ENCODE assay signal across 9 cellular contexts in genomic region chr13:31045621-31046081, GRCh38.
DNase-seq lines count a peak whose midpoint lies in the region; ATAC-seq, FAIRE-seq and TF ChIP-seq lines count a peak whose summit lies in the region.
"Had no signal": no experiment of that assay in that cellular context is flagged by ENCODE, and none has a peak within 500 bp of the region (broad histone marks: within the 10 kb centered on the region; RNA-seq: fewer than 3 reads in every experiment).

No MANE protein-coding gene starts in this region.

- H3K27me3 Mint-ChIP-seq in activated T-helper 1 cell treated with anti-CD3 and anti-CD28 coated beads, Interleukin-12 subunit alpha, Interleukin-12 subunit beta, Interleukin-2, Interleukin-4 antibody, amounts not matched to agents 30 ng/mL and 10 ng/mL and 1 ng/mL, durations not matched to agents 14 hours and 24 hours and 36 hours (ENCODE audit: insufficient read depth) = peaks cover 2% of the 10 kb centered on the region

- FAIRE-seq in small intestine (lab: Jason Lieb, UNC) = no peak

- H3K9me3 ChIP-seq in small intestine (ENCODE audit: control insufficient read depth, low read depth) = no peaks in the 10 kb centered on the region
- H3K9me3 ChIP-seq: neutrophil had no signal

- intact Hi-C loops in activated T-helper 1 cell treated with anti-CD3 and anti-CD28 coated beads, Interleukin-12 subunit alpha, Interleukin-12 subunit beta, Interleukin-2, Interleukin-4 antibody, amounts not matched to agents 30 ng/mL and 10 ng/mL and 1 ng/mL, durations not matched to agents 14 hours and 24 hours and 36 hours (cut with micrococcal nuclease) = loop anchor here (1.0 to 10.0 kb wide), 16 partner anchors 12 to 1291 kb away; partner anchors contain the start of genes B3GLCT and USPL1

- WGBS in small intestine, 3 donors = 5 to 20% (median 11%) methylated on average over 8 of the region's 8 CpGs

- H3K9me3 Mint-ChIP-seq in activated T-helper 1 cell treated with anti-CD3 and anti-CD28 coated beads, Interleukin-12 subunit alpha, Interleukin-12 subunit beta, Interleukin-2, Interleukin-4 antibody, amounts not matched to agents 30 ng/mL and 10 ng/mL and 1 ng/mL, durations not matched to agents 14 hours and 24 hours and 36 hours = no peaks in the 10 kb centered on the region

- H3K4me3 ChIP-seq in foreskin fibroblast (ENCODE audit: low read depth in 1 of 2, low read length in 2 of 2) (no peak overlapping the region), small intestine (ENCODE audit: low read depth in 1 of 2, low read length in 2 of 2) (no peak overlapping the region)

- in situ Hi-C loops in ACHN (cut with HindIII; ENCODE audit: low pct_ligation_motif_present, low pct_unique_long_range_greater_than_20kb, low sequenced_read_pairs) = no loop called here

- peak; percentile 60 for ATAC-seq in GM21390 (IDR thresholded peaks at IDR 0.05; ENCODE audit: unreplicated experiment)

- peak overlapping the region; percentile 67 for H3K4me3 Mint-ChIP-seq in activated T-helper 1 cell treated with anti-CD3 and anti-CD28 coated beads, Interleukin-12 subunit alpha, Interleukin-12 subunit beta, Interleukin-2, Interleukin-4 antibody, amounts not matched to agents 30 ng/mL and 10 ng/mL and 1 ng/mL, durations not matched to agents 14 hours and 24 hours and 36 hours

- peak overlapping the region; percentile 85 to 95 for H3K27ac ChIP-seq in small intestine (ENCODE audit: low read depth in 1 of 2, low read length in 1 of 2)
- H3K27ac ChIP-seq: neutrophil had no signal

- peaks cover 8% of the 10 kb centered on the region for H3K4me1 Mint-ChIP-seq in activated T-helper 1 cell treated with anti-CD3 and anti-CD28 coated beads, Interleukin-12 subunit alpha, Interleukin-12 subunit beta, Interleukin-2, Interleukin-4 antibody, amounts not matched to agents 30 ng/mL and 10 ng/mL and 1 ng/mL, durations not matched to agents 14 hours and 24 hours and 36 hours (ENCODE audit: low read depth)

- peaks cover 0 to 3% of the 10 kb centered on the region in 2 donors for H3K27me3 ChIP-seq in small intestine (ENCODE audit: control insufficient read depth in 2 of 2, insufficient read depth in 2 of 2, low read length in 2 of 2)

- peaks cover 0 to 6% of the 10 kb centered on the region in 2 donors for H3K4me1 ChIP-seq in small intestine (ENCODE audit: control insufficient read depth in 2 of 2, insufficient read depth in 1 of 2, low read depth in 1 of 2, low read length in 1 of 2)

- H3K36me3 Mint-ChIP-seq in activated T-helper 1 cell treated with anti-CD3 and anti-CD28 coated beads, Interleukin-12 subunit alpha, Interleukin-12 subunit beta, Interleukin-2, Interleukin-4 antibody, amounts not matched to agents 30 ng/mL and 10 ng/mL and 1 ng/mL, durations not matched to agents 14 hours and 24 hours and 36 hours (ENCODE audit: low read depth) = no peaks in the 10 kb centered on the region

- no peak for TF ChIP-seq CTCF in foreskin fibroblast (IDR thresholded peaks at IDR 0.05; ENCODE audit: low read depth, low read length)

- DNase-seq in ACHN (peak; percentile 90), foreskin fibroblast (peak; percentile 93 to 95), small intestine (peak; percentile 96), DMS114 treated with DMSO at 0.1 percent for 48 hours (lab: John Stamatoyannopoulos, UW; ENCODE audit: unreplicated experiment) (no peak), NCI-H2196 (lab: John Stamatoyannopoulos, UW; ENCODE audit: unreplicated experiment) (no peak)
- DNase-seq in activated T-helper 1 cell treated with anti-CD3 and anti-CD28 coated beads, Interleukin-12 subunit alpha, Interleukin-12 subunit beta, Interleukin-2, Interleukin-4 antibody, amounts not matched to agents 30 ng/mL and 10 ng/mL and 1 ng/mL, durations not matched to agents 14 hours and 24 hours and 36 hours (ENCODE audit: low spot score) = peak; percentile 67

- H3K27ac Mint-ChIP-seq in activated T-helper 1 cell treated with anti-CD3 and anti-CD28 coated beads, Interleukin-12 subunit alpha, Interleukin-12 subunit beta, Interleukin-2, Interleukin-4 antibody, amounts not matched to agents 30 ng/mL and 10 ng/mL and 1 ng/mL, durations not matched to agents 14 hours and 24 hours and 36 hours = peak overlapping the region; percentile 89

- no peaks in the 10 kb centered on the region for H3K36me3 ChIP-seq in small intestine (ENCODE audit: control insufficient read depth in 2 of 2, insufficient read depth in 2 of 2, low read length in 2 of 2)
- H3K36me3 ChIP-seq: neutrophil had no signal

TF ChIP-seq in PFSK-1, 5 proteins besides CTCF, POLR2A, EP300 and RAD21:
- TF ChIP-seq TAF1 (IDR thresholded peaks at IDR 0.05; ENCODE audit: borderline replicate concordance, insufficient read depth, low read length) = no peak
- TF ChIP-seq, protein P1, sequence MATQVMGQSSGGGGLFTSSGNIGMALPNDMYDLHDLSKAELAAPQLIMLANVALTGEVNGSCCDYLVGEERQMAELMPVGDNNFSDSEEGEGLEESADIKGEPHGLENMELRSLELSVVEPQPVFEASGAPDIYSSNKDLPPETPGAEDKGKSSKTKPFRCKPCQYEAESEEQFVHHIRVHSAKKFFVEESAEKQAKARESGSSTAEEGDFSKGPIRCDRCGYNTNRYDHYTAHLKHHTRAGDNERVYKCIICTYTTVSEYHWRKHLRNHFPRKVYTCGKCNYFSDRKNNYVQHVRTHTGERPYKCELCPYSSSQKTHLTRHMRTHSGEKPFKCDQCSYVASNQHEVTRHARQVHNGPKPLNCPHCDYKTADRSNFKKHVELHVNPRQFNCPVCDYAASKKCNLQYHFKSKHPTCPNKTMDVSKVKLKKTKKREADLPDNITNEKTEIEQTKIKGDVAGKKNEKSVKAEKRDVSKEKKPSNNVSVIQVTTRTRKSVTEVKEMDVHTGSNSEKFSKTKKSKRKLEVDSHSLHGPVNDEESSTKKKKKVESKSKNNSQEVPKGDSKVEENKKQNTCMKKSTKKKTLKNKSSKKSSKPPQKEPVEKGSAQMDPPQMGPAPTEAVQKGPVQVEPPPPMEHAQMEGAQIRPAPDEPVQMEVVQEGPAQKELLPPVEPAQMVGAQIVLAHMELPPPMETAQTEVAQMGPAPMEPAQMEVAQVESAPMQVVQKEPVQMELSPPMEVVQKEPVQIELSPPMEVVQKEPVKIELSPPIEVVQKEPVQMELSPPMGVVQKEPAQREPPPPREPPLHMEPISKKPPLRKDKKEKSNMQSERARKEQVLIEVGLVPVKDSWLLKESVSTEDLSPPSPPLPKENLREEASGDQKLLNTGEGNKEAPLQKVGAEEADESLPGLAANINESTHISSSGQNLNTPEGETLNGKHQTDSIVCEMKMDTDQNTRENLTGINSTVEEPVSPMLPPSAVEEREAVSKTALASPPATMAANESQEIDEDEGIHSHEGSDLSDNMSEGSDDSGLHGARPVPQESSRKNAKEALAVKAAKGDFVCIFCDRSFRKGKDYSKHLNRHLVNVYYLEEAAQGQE (IDR thresholded peaks at IDR 0.05; ENCODE audit: insufficient read depth in 1 of 2, low read depth in 2 of 2, low read length in 2 of 2) = no peak
- TF ChIP-seq POLR2AphosphoS5 (IDR thresholded peaks at IDR 0.05; ENCODE audit: low read depth, low read length) = no peak
- no peak for TF ChIP-seq SIN3A (IDR thresholded peaks at IDR 0.05; ENCODE audit: borderline replicate concordance, insufficient read depth, low read length)
- TF ChIP-seq FOXP2 (optimal IDR thresholded peaks at IDR 0.05; ENCODE audit: borderline replicate concordance, extremely low read depth, extremely low read length, insufficient read depth) = peak; percentile 30

Comparison
In these comparisons a context has a peak if more than half of its experiments do, and no peak if none do; other contexts are left out.
1. DNase-seq: peak in ACHN (single experiment), activated T-helper 1 cell treated with anti-CD3 and anti-CD28 coated beads, Interleukin-12 subunit alpha, Interleukin-12 subunit beta, Interleukin-2, Interleukin-4 antibody, amounts not matched to agents 30 ng/mL and 10 ng/mL and 1 ng/mL, durations not matched to agents 14 hours and 24 hours and 36 hours (single experiment), foreskin fibroblast (2 of 2) and small intestine (single experiment); none in DMS114 treated with DMSO at 0.1 percent for 48 hours (single experiment) and NCI-H2196 (single experiment).